In genomic region chr16:4957720-4958509, GRCh38 we compare ENCODE assay signal across 1 cellular context.
TF ChIP-seq lines count a peak whose summit lies in the region.

SEC14L5 (plus strand) TSS chr16:4958330; CDS start chr16:4959324, 994 bp downstream.

TF ChIP-seq in K562, 482 proteins besides CTCF, POLR2A, EP300 and RAD21 (continued from another document and continues in another):
- TF ChIP-seq RHOXF2B (CRISPR knock-in tag; conservative IDR thresholded peaks at IDR 0.05) (no peak), CBX1 (IDR thresholded peaks at IDR 0.05; ENCODE audit: low read depth) (no peak), ZNF239 (CRISPR knock-in tag; IDR thresholded peaks at IDR 0.05) (peak; percentile 98), HDAC1 (IDR thresholded peaks at IDR 0.05) (peak in 1 of 2 experiments; percentile 20; a peak in 2 of 4 replicates), ZNF79 (CRISPR knock-in tag; IDR thresholded peaks at IDR 0.05; ENCODE audit: low read depth) (no peak), SRF (CRISPR knock-in tag; IDR thresholded peaks at IDR 0.05) (peak in 1 of 2 experiments; percentile 20; a peak in 1 of 4 replicates), BRF1 (IDR thresholded peaks at IDR 0.05; ENCODE audit: borderline replicate concordance, extremely low read depth, insufficient read length) (no peak), ZFX (CRISPR knock-in tag; IDR thresholded peaks at IDR 0.05) (peak; percentile 63), POLR2G (IDR thresholded peaks at IDR 0.05; ENCODE audit: low read depth, low read length) (0 out of 2 replicates have a peak, but pooled peaks have one; percentile 17), KDM1A (IDR thresholded peaks at IDR 0.05) (no peak), RAD51 (IDR thresholded peaks at IDR 0.05; ENCODE audit: borderline replicate concordance, low read depth) (no peak), SLC30A9 (CRISPR knock-in tag; IDR thresholded peaks at IDR 0.05) (no peak), CXXC5 (CRISPR knock-in tag; IDR thresholded peaks at IDR 0.05) (peak; percentile 35), MBD2 (IDR thresholded peaks at IDR 0.05; ENCODE audit: borderline replicate concordance, low read depth) (no peak), ZNF134 (CRISPR knock-in tag; conservative IDR thresholded peaks at IDR 0.05) (peak; percentile 83), ARHGAP35 (IDR thresholded peaks at IDR 0.05; ENCODE audit: partially characterized antibody) (no peak), CBFA2T3 (IDR thresholded peaks at IDR 0.05) (no peak), ZNF146 (CRISPR knock-in tag; IDR thresholded peaks at IDR 0.05; ENCODE audit: unreplicated experiment) (no peak), MAFF (IDR thresholded peaks at IDR 0.05; ENCODE audit: low read length) (no peak), YY1 (IDR thresholded peaks at IDR 0.05; ENCODE audit: borderline replicate concordance in 1 of 3, control insufficient read depth in 1 of 3, extremely low read depth in 1 of 3, insufficient read depth in 3 of 3, insufficient read length in 1 of 3, insufficient replicate concordance in 2 of 3, low read depth in 1 of 3, low read length in 2 of 3) (peak in 1 of 3 experiments; percentile 20), POLR2B (IDR thresholded peaks at IDR 0.05; ENCODE audit: low read depth, partially characterized antibody) (no peak), ZNF699 (CRISPR knock-in tag; IDR thresholded peaks at IDR 0.05; ENCODE audit: insufficient replicate concordance) (no peak), MAZ (CRISPR knock-in tag; conservative IDR thresholded peaks at IDR 0.05 in 1 of 2, IDR thresholded peaks at IDR 0.05 in 1 of 2) (peak; percentile 11 to 25; a peak in 1 of 4 replicates), CHD7 (IDR thresholded peaks at IDR 0.05; ENCODE audit: low read depth, low read length) (no peak), PTTG1 (tag; IDR thresholded peaks at IDR 0.05; ENCODE audit: low read depth) (no peak), HMGN3 (IDR thresholded peaks at IDR 0.05; ENCODE audit: borderline replicate concordance, extremely low read depth, insufficient read length, low read depth, low read length) (peak; percentile 68), KDM2B (CRISPR knock-in tag; IDR thresholded peaks at IDR 0.05) (no peak), BRCA1 (IDR thresholded peaks at IDR 0.05) (no peak), BRCA1 (CRISPR knock-in tag; IDR thresholded peaks at IDR 0.05) (no peak), EHMT2 (IDR thresholded peaks at IDR 0.05) (peak; percentile 95), UBTF (IDR thresholded peaks at IDR 0.05; ENCODE audit: borderline replicate concordance in 1 of 2, low read depth in 2 of 2, low read length in 2 of 2) (0 out of 4 replicates have a peak, but pooled peaks of 1 of the 2 experiments have one; percentile 37), TFAP4 (CRISPR knock-in tag; IDR thresholded peaks at IDR 0.05; ENCODE audit: borderline replicate concordance) (peak; percentile 97), FOXA1 (IDR thresholded peaks at IDR 0.05; ENCODE audit: borderline replicate concordance) (no peak), ARID4B (CRISPR knock-in tag; IDR thresholded peaks at IDR 0.05) (peak; percentile 90)
